8 cellular contexts compared by ENCODE assay signal in genomic region chr11:577611-577894, GRCh38. TPM values are rescaled to one million over a fixed set of nuclear protein-coding genes. Genes with fewer than 3 reads are reported as not detected.
DNase-seq lines count a peak whose midpoint lies in the region; ATAC-seq and TF ChIP-seq lines count a peak whose summit lies in the region.

No MANE protein-coding gene starts in this region.

- no peak for DNase-seq in activated CD8-positive, alpha-beta memory T cell treated with anti-CD3 and anti-CD28 coated beads, Interleukin-2, amount 10 ng/mL, durations not matched to agents 7 days and 5 days
- DNase-seq in activated CD8-positive, alpha-beta memory T cell treated with anti-CD3 and anti-CD28 coated beads, Interleukin-2, amount 50 U/mL, for 48 hours = no peak
- no peak for DNase-seq in adipocyte (ENCODE audit: low read depth)
- no peak for DNase-seq in left lung
- no peak for DNase-seq in thoracic aorta (ENCODE audit: low spot score)
- no peak for DNase-seq in NCI-H69 (lab: John Stamatoyannopoulos, UW)
- DNase-seq in KBM-7 = no peak

- H3K27ac Mint-ChIP-seq in activated CD8-positive, alpha-beta memory T cell treated with anti-CD3 and anti-CD28 coated beads, Interleukin-2, amount 10 ng/mL, durations not matched to agents 7 days and 5 days = peak overlapping the region; percentile 85

- in situ Hi-C loops in KBM-7 (cut with MboI; ENCODE audit: low pct_unique_long_range_greater_than_20kb, low sequenced_read_pairs) = no loop called here

- CTCF ChIA-PET in activated CD8-positive, alpha-beta memory T cell treated with anti-CD3 and anti-CD28 coated beads, Interleukin-2, amount 10 ng/mL, durations not matched to agents 7 days and 5 days (lab: Charles Lee) = interaction anchor here (1.0 to 1.6 kb wide), 4 partner anchors 10 to 171 kb away, joined by 3 to 4 read pairs (median 4); partner anchors contain the start of genes HRAS and LRRC56

- peak overlapping the region; percentile 94 for H3K4me3 ChIP-seq in adipocyte (ENCODE audit: low read length)
- H3K4me3 ChIP-seq in left lung = peak overlapping the region; percentile 76
- H3K4me3 ChIP-seq in thoracic aorta = peak overlapping the region; percentile 88

- H3K36me3 Mint-ChIP-seq in activated CD8-positive, alpha-beta memory T cell treated with anti-CD3 and anti-CD28 coated beads, Interleukin-2, amount 10 ng/mL, durations not matched to agents 7 days and 5 days = peaks cover 16% of the 10 kb centered on the region

- H3K9me3 Mint-ChIP-seq in activated CD8-positive, alpha-beta memory T cell treated with anti-CD3 and anti-CD28 coated beads, Interleukin-2, amount 10 ng/mL, durations not matched to agents 7 days and 5 days (ENCODE audit: low read depth) = no peaks in the 10 kb centered on the region

- no peaks in the 10 kb centered on the region for H3K27me3 ChIP-seq in adipocyte (replicated peaks; ENCODE audit: control insufficient read depth, insufficient read depth, low read length)
- H3K27me3 ChIP-seq in left lung = peaks cover 4 to 22% of the 10 kb centered on the region in 2 donors
- no peaks in the 10 kb centered on the region for H3K27me3 ChIP-seq in thoracic aorta (replicated peaks; ENCODE audit: insufficient read depth)

- TF ChIP-seq CTCF in left lung (IDR thresholded peaks at IDR 0.05) (no peak), thoracic aorta (IDR thresholded peaks at IDR 0.05) (no peak)

- H3K9me3 ChIP-seq in adipocyte (ENCODE audit: control insufficient read depth, low read length) (no peaks in the 10 kb centered on the region), left lung (no peaks in the 10 kb centered on the region), thoracic aorta (no peaks in the 10 kb centered on the region)

- peaks cover 10% of the 10 kb centered on the region for H3K36me3 ChIP-seq in adipocyte (ENCODE audit: control insufficient read depth, insufficient read depth, low read length, severe bottlenecking)
- peaks cover 0 to 14% of the 10 kb centered on the region in 2 donors for H3K36me3 ChIP-seq in left lung
- H3K36me3 ChIP-seq in thoracic aorta = peaks cover 9% of the 10 kb centered on the region

- intact Hi-C loops in left lung (cut with DNase I) = no loop called here

- ATAC-seq in activated CD8-positive, alpha-beta memory T cell treated with anti-CD3 and anti-CD28 coated beads, Interleukin-2, amount 10 ng/mL, durations not matched to agents 7 days and 5 days = no peak
- ATAC-seq in left lung (no peak), thoracic aorta (ENCODE audit: insufficient number of reproducible peaks, low FRiP score, low read depth) (no peak), HG02970 (IDR thresholded peaks at IDR 0.05; ENCODE audit: low FRiP score, unreplicated experiment) (no peak)

- H3K27ac ChIP-seq in left lung (no peak overlapping the region), thoracic aorta (no peak overlapping the region)

- H3K4me1 ChIP-seq in adipocyte (ENCODE audit: control insufficient read depth, insufficient read depth, low read length) (peaks cover 37% of the 10 kb centered on the region), left lung (peaks cover 25 to 66% of the 10 kb centered on the region in 2 donors), thoracic aorta (ENCODE audit: control insufficient read depth in 1 of 2, low read depth in 2 of 2) (peaks cover 39 to 44% of the 10 kb centered on the region in 2 donors)

- peak overlapping the region; percentile 98 for H3K9ac ChIP-seq in adipocyte (ENCODE audit: low read length)

- H3K4me3 Mint-ChIP-seq in activated CD8-positive, alpha-beta memory T cell treated with anti-CD3 and anti-CD28 coated beads, Interleukin-2, amount 10 ng/mL, durations not matched to agents 7 days and 5 days = peak overlapping the region; percentile 85

- H3K4me1 Mint-ChIP-seq in activated CD8-positive, alpha-beta memory T cell treated with anti-CD3 and anti-CD28 coated beads, Interleukin-2, amount 10 ng/mL, durations not matched to agents 7 days and 5 days = peaks cover 50% of the 10 kb centered on the region

- peaks cover 21% of the 10 kb centered on the region for H3K27me3 Mint-ChIP-seq in activated CD8-positive, alpha-beta memory T cell treated with anti-CD3 and anti-CD28 coated beads, Interleukin-2, amount 10 ng/mL, durations not matched to agents 7 days and 5 days

RNA-seq across cellular contexts. Expression of gene PHRF1, which starts 1.3 kb away (rescaled TPM):
- 10 to 100 TPM; 60.2 to 62.0 TPM for total RNA-seq in activated CD8-positive, alpha-beta memory T cell treated with anti-CD3 and anti-CD28 coated beads, Interleukin-2, amount 10 ng/mL, durations not matched to agents 7 days and 5 days
- total RNA-seq in left lung = 10 to 100 TPM; 23.9 to 32.7 TPM
- total RNA-seq in thoracic aorta = 10 to 100 TPM; 31.3 to 39.6 TPM

RNA-seq across cellular contexts. Expression of gene RASSF7, which starts 16.8 kb away (rescaled TPM):
- 10 to 100 TPM; 20.8 to 32.1 TPM for total RNA-seq in activated CD8-positive, alpha-beta memory T cell treated with anti-CD3 and anti-CD28 coated beads, Interleukin-2, amount 10 ng/mL, durations not matched to agents 7 days and 5 days
- total RNA-seq in left lung (10 to 100 TPM; 42.1 to 57.2 TPM), thoracic aorta (10 to 100 TPM in 1 of 2 donors, 1 to 10 TPM in 1; 7.3 to 20.6 TPM)

RNA-seq across cellular contexts. Expression of gene LMNTD2, which starts 17.0 kb away (rescaled TPM):
- total RNA-seq in activated CD8-positive, alpha-beta memory T cell treated with anti-CD3 and anti-CD28 coated beads, Interleukin-2, amount 10 ng/mL, durations not matched to agents 7 days and 5 days = 1 to 10 TPM in 1 of 2 experiments, under 1 TPM in 1; 0.23 to 1.3 TPM
- total RNA-seq in left lung = 1 to 10 TPM; 4.1 to 4.5 TPM
- total RNA-seq in thoracic aorta = 1 to 10 TPM; 1.1 to 2.7 TPM

RNA-seq across cellular contexts. Expression of gene IRF7, which starts 38.2 kb away (rescaled TPM):
- total RNA-seq in activated CD8-positive, alpha-beta memory T cell treated with anti-CD3 and anti-CD28 coated beads, Interleukin-2, amount 10 ng/mL, durations not matched to agents 7 days and 5 days = 100 to 1,000 TPM; 146 to 267 TPM
- 10 to 100 TPM; 38.8 to 50.4 TPM for total RNA-seq in left lung
- 10 to 100 TPM; 33.8 to 45.4 TPM for total RNA-seq in thoracic aorta

RNA-seq across cellular contexts. Expression of gene LRRC56, which starts 40.2 kb away (rescaled TPM):
- total RNA-seq in activated CD8-positive, alpha-beta memory T cell treated with anti-CD3 and anti-CD28 coated beads, Interleukin-2, amount 10 ng/mL, durations not matched to agents 7 days and 5 days = 1 to 10 TPM; 1.7 to 2.1 TPM
- 1 to 10 TPM; 1.8 to 3.1 TPM for total RNA-seq in left lung
- total RNA-seq in thoracic aorta = under 1 TPM in 1 of 2 donors, not detected in 1; 0.41 TPM
